In the genomic region with DNA sequence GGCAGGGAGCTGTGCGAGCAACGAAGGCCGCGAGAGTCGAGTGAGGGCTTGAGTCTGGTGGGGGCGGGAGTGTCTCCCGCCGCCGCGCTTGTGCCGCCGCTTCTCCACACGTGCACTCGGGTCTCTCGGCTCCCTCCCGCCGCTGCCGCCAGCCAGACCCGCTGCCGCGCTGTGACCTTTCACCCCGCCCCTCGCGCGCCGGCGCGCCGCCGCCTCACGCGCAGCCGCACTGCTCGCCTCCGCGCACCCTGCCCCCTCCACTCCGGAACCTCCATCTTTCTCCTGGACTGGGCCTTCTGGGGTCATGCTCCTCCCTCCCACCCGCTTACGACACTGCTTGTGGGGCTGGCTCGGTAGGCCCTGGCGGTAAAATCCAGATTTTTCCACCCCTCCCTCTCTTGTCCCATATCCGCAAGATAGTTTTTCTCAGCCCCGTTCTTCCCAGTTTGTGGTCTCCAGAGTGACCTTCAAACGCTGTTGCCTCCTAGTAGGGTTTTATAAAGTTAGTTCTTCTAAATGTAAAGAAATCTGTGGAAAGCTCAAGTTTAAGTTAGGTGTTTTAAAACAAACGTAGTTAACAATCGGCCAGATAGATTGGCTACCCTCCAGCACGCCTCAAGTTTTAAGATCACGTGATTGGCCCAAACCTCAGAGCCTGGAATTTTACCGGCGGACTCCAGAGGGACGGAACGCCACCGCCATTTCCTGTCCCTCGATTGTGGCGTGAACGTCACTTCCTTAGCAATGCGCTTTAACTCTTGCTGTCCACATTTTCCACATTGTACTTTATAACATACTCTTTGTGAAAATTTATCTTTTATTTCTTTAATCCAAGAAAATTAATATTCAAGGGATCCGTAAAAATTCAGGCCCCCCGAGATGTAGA, we compare ENCODE assay signal across 8 cellular contexts. TPM values are rescaled to one million over a fixed set of nuclear protein-coding genes. Genes with fewer than 3 reads are reported as not detected.
A peak's percentile ranks its signal among the peaks of the same experiment; 100 is the strongest.
DNase-seq lines count a peak whose midpoint lies in the region; ATAC-seq, FAIRE-seq and TF ChIP-seq lines count a peak whose summit lies in the region.

A gene (minus strand): TSS at position 181 of the 886 bp plus-strand sequence. CDS start 300 bp downstream, outside the sequence.

- H3K27me3 ChIP-seq in WERI-Rb-1 (ENCODE audit: insufficient read depth, low read depth, severe bottlenecking): no peaks in the 10 kb centered on the region
- no peaks in the 10 kb centered on the region for H3K27me3 ChIP-seq in mammary epithelial cell (ENCODE audit: insufficient read depth, low read length)
- no peaks in the 10 kb centered on the region for H3K27me3 ChIP-seq in skeletal muscle tissue (ENCODE audit: control insufficient read depth in 3 of 3, insufficient read depth in 3 of 3, low read length in 3 of 3)

- peaks cover 83% of the 10 kb centered on the region for H3K79me2 ChIP-seq in mammary epithelial cell (ENCODE audit: insufficient read depth, low read length)

- H3K4me3 ChIP-seq in WERI-Rb-1 (ENCODE audit: low read depth, low read length) (peak within 1 kb of the TSS; percentile 59), mammary epithelial cell (replicated peaks in 1 of 3; ENCODE audit: insufficient read depth in 1 of 3, low read depth in 2 of 3, low read length in 3 of 3) (peak within 1 kb of the TSS; percentile 62 to 97 (median 90)), iPS-18c (ENCODE audit: insufficient read depth, low read depth, low read length) (peak within 1 kb of the TSS; percentile 99), skeletal muscle tissue (ENCODE audit: low read length in 3 of 3) (peak within 1 kb of the TSS; percentile 99 to 100 (median 100))

- H3K9me3 ChIP-seq in WERI-Rb-1 (ENCODE audit: severe bottlenecking) (no peaks in the 10 kb centered on the region), mammary epithelial cell (replicated peaks; ENCODE audit: insufficient read depth, low read length) (no peaks in the 10 kb centered on the region), iPS-18c (ENCODE audit: control insufficient read depth, insufficient read depth, low read length) (no peaks in the 10 kb centered on the region), skeletal muscle tissue (ENCODE audit: control insufficient read depth in 3 of 3, low read length in 3 of 3) (no peaks in the 10 kb centered on the region)

- H4K20me1 ChIP-seq in mammary epithelial cell (ENCODE audit: insufficient read depth, low read length): peaks cover 11% of the 10 kb centered on the region

- peaks cover 6% of the 10 kb centered on the region for H3K36me3 ChIP-seq in WERI-Rb-1
- no peaks in the 10 kb centered on the region for H3K36me3 ChIP-seq in mammary epithelial cell (ENCODE audit: insufficient read depth, low read length)
- H3K36me3 ChIP-seq in skeletal muscle tissue (ENCODE audit: control insufficient read depth in 3 of 3, insufficient read depth in 3 of 3, low read length in 3 of 3): no peaks in the 10 kb centered on the region

- H3K4me1 ChIP-seq in mammary epithelial cell (ENCODE audit: insufficient read depth, low read length) (peaks cover 32% of the 10 kb centered on the region), skeletal muscle tissue (ENCODE audit: control insufficient read depth in 3 of 3, insufficient read depth in 3 of 3, low read length in 3 of 3) (peaks cover 22 to 42% (median 40%) of the 10 kb centered on the region in 3 donors)

- dilution Hi-C loops in mammary epithelial cell (cut with HindIII; ENCODE audit: low sequenced_read_pairs): no loop called here

- peak within 1 kb of the TSS; percentile 93 for H3K4me2 ChIP-seq in mammary epithelial cell (ENCODE audit: insufficient read depth, low read depth, low read length)

- H3K27ac ChIP-seq in WERI-Rb-1: peak within 1 kb of the TSS; percentile 95
- peak within 1 kb of the TSS; percentile 97 for H3K27ac ChIP-seq in mammary epithelial cell (ENCODE audit: insufficient read depth, low read depth, low read length)
- peak within 1 kb of the TSS; percentile 100 for H3K27ac ChIP-seq in skeletal muscle tissue (ENCODE audit: low read depth, low read length)

- no TSS peak for BruUV-seq in mammary epithelial cell (replicated peaks; lab: Mats Ljungman, UMichigan)

- CTCF ChIA-PET in mammary epithelial cell (lab: Charles Lee; ENCODE audit: low non-redundant PET): interaction anchor here (0.6 to 1.6 kb wide), 3 partner anchors 9 to 253 kb away, joined by 4 to 30 read pairs (median 8); no protein-coding TSS in a partner anchor

- peak; percentile 95 for FAIRE-seq in A204.1 (lab: Jason Lieb, UNC)

- DNase-seq in NCI-H2227 (lab: John Stamatoyannopoulos, UW; ENCODE audit: unreplicated experiment): peak; percentile 91
- peak; percentile 95 for DNase-seq in WERI-Rb-1
- peak; percentile 93 for DNase-seq in mammary epithelial cell

- ATAC-seq in GM18867 (IDR thresholded peaks at IDR 0.05; ENCODE audit: unreplicated experiment) (peak; percentile 53), HG03135 (IDR thresholded peaks at IDR 0.05; ENCODE audit: unreplicated experiment) (peak; percentile 54)

- TF ChIP-seq CTCF in WERI-Rb-1 (IDR thresholded peaks at IDR 0.05; ENCODE audit: low read depth, low read length) (no peak), mammary epithelial cell (conservative IDR thresholded peaks at IDR 0.05 in 1 of 2, IDR thresholded peaks at IDR 0.05 in 1 of 2; ENCODE audit: extremely low read depth in 1 of 2, insufficient read depth in 1 of 2, low read depth in 1 of 2, low read length in 2 of 2) (no peak)

- in situ Hi-C loops in mammary epithelial cell (cut with MboI; ENCODE audit: low sequenced_read_pairs in 2 of 2): loop anchor here in 1 of 2 donors (5.0 kb wide), 1 partner anchor 166 kb away; no protein-coding TSS in a partner anchor

- H2AFZ ChIP-seq in mammary epithelial cell (ENCODE audit: low read depth, low read length): peak within 1 kb of the TSS; percentile 88

- H3K9ac ChIP-seq in mammary epithelial cell (ENCODE audit: insufficient read depth, low read length) (peak within 1 kb of the TSS; percentile 95), skeletal muscle tissue (ENCODE audit: low read depth in 1 of 3, low read length in 3 of 3) (peak within 1 kb of the TSS; percentile 99)

- 3% methylated on average over 27 of the region's 59 CpGs for WGBS in mammary epithelial cell (ENCODE audit: low coverage, missing lambda C conversion rate)

- intact Hi-C loops in mammary epithelial cell (cut with micrococcal nuclease): loop anchor here (2.0 to 10.0 kb wide), 3 partner anchors 50 to 972 kb away; a partner anchor contains a TSS

RNA-seq across cellular contexts. Expression of the gene that starts here (rescaled TPM):
- total RNA-seq in mammary epithelial cell: 100 to 1,000 TPM; 201 to 257 TPM
- 122 TPM for polyA plus RNA-seq in mammary epithelial cell
- polyA minus RNA-seq in mammary epithelial cell: 51.7 TPM
- 65.2 TPM for total RNA-seq in skeletal muscle tissue

Comparison
In these comparisons a context has a peak if more than half of its experiments do, and no peak if none do; other contexts are left out.
1. Peak in every context shown above with its lines: DNase-seq, ATAC-seq, H3K4me3 ChIP-seq and H3K27ac ChIP-seq.